ENCODE assay signal across 9 cellular contexts in genomic region chr6:159679091-159680077, GRCh38. TPM values are rescaled to one million over a fixed set of nuclear protein-coding genes. Genes with fewer than 3 reads are reported as not detected.
A peak's percentile ranks its signal among the peaks of the same experiment; 100 is the strongest.
DNase-seq lines count a peak whose midpoint lies in the region; ATAC-seq and TF ChIP-seq lines count a peak whose summit lies in the region.
"Had no signal": no experiment of that assay in that cellular context is flagged by ENCODE, and none has a peak within 500 bp of the region (broad histone marks: within the 10 kb centered on the region; RNA-seq: fewer than 3 reads in every experiment).

No MANE protein-coding gene starts in this region.

- H3K4me1 ChIP-seq in suprapubic skin (no peaks in the 10 kb centered on the region), aorta (ENCODE audit: control insufficient read depth in 1 of 2, insufficient read depth in 2 of 2, low read length in 2 of 2) (no peaks in the 10 kb centered on the region)

- peak overlapping the region; percentile 48 to 59 for H3K4me3 Mint-ChIP-seq in activated T-cell treated with anti-CD3 and anti-CD28 coated beads, Interleukin-2, amount 50 U/mL, for 72 hours
- no peak overlapping the region for H3K4me3 Mint-ChIP-seq in effector memory CD8-positive, alpha-beta T cell

- peaks cover 28% of the 10 kb centered on the region for H3K4me1 Mint-ChIP-seq in activated T-cell treated with anti-CD3 and anti-CD28 coated beads, Interleukin-2, amount 50 U/mL, for 72 hours (ENCODE audit: low read depth)
- H3K4me1 Mint-ChIP-seq in effector memory CD8-positive, alpha-beta T cell (ENCODE audit: low read depth in 2 of 2): peaks cover 2 to 5% of the 10 kb centered on the region in 2 donors

- WGBS in suprapubic skin: 77% methylated on average over 5 of the region's 5 CpGs
- 74 to 75% methylated on average over 5 of the region's 5 CpGs for WGBS in aorta, 2 donors

- no peaks in the 10 kb centered on the region for H3K27me3 ChIP-seq in suprapubic skin
- no peaks in the 10 kb centered on the region for H3K27me3 ChIP-seq in aorta (ENCODE audit: control insufficient read depth in 1 of 2, insufficient read depth in 2 of 2, low read length in 1 of 2)

- peaks cover 6 to 7% of the 10 kb centered on the region in 2 donors for H3K36me3 Mint-ChIP-seq in activated T-cell treated with anti-CD3 and anti-CD28 coated beads, Interleukin-2, amount 50 U/mL, for 72 hours (ENCODE audit: insufficient read depth in 2 of 2)
- peaks cover 45% of the 10 kb centered on the region for H3K36me3 Mint-ChIP-seq in effector memory CD8-positive, alpha-beta T cell (ENCODE audit: insufficient read depth)

- H3K9me3 Mint-ChIP-seq in activated T-cell treated with anti-CD3 and anti-CD28 coated beads, Interleukin-2, amount 50 U/mL, for 72 hours: no peaks in the 10 kb centered on the region
- no peaks in the 10 kb centered on the region for H3K9me3 Mint-ChIP-seq in effector memory CD8-positive, alpha-beta T cell

- H3K27me3 Mint-ChIP-seq in activated T-cell treated with anti-CD3 and anti-CD28 coated beads, Interleukin-2, amount 50 U/mL, for 72 hours (ENCODE audit: low read depth): no peaks in the 10 kb centered on the region
- H3K27me3 Mint-ChIP-seq in effector memory CD8-positive, alpha-beta T cell: no peaks in the 10 kb centered on the region

- TF ChIP-seq EP300 in suprapubic skin (IDR thresholded peaks at IDR 0.05): no peak

- peak overlapping the region; percentile 75 for H3K27ac Mint-ChIP-seq in activated T-cell treated with anti-CD3 and anti-CD28 coated beads, Interleukin-2, amount 50 U/mL, for 72 hours
- H3K27ac Mint-ChIP-seq in effector memory CD8-positive, alpha-beta T cell: peak overlapping the region in 1 of 2 donors; percentile 57

- H3K9me3 ChIP-seq in suprapubic skin (no peaks in the 10 kb centered on the region), aorta (ENCODE audit: control insufficient read depth, low read length) (no peaks in the 10 kb centered on the region)

- TF ChIP-seq CTCF in AG10803 (conservative IDR thresholded peaks at IDR 0.05; ENCODE audit: low read length): no peak
- no peak for TF ChIP-seq CTCF in suprapubic skin (IDR thresholded peaks at IDR 0.05)

- H3K4me3 ChIP-seq in AG10803 (ENCODE audit: low read length): no peak overlapping the region
- H3K4me3 ChIP-seq in suprapubic skin: no peak overlapping the region
- no peak overlapping the region for H3K4me3 ChIP-seq in aorta (ENCODE audit: low read length in 2 of 2)

- H3K36me3 ChIP-seq in suprapubic skin (peaks cover 62% of the 10 kb centered on the region), aorta (ENCODE audit: control insufficient read depth in 1 of 2, insufficient read depth in 2 of 2, low read length in 1 of 2) (peaks cover 2 to 3% of the 10 kb centered on the region in 2 donors)

- H3K27ac ChIP-seq in suprapubic skin: no peak overlapping the region
- H3K27ac ChIP-seq in aorta (ENCODE audit: low read depth in 1 of 2, low read length in 2 of 2): no peak overlapping the region

- DNase-seq in AG10803 (ENCODE audit: low read depth) (peak; percentile 54), iris pigment epithelial cell (ENCODE audit: low read depth) (peak; percentile 79), suprapubic skin (ENCODE audit: low spot score in 2 of 2) (no peak), aorta (no peak), NCI-H2081 (lab: John Stamatoyannopoulos, UW) (no peak)
- peak; percentile 45 to 54 for DNase-seq in activated T-cell treated with anti-CD3 and anti-CD28 coated beads, Interleukin-2, amount 50 U/mL, for 72 hours
- DNase-seq in effector memory CD8-positive, alpha-beta T cell: no peak
- DNase-seq: left ventricle myocardium superior had no signal

- peak; percentile 61 for ATAC-seq in GM19463 (IDR thresholded peaks at IDR 0.05; ENCODE audit: unreplicated experiment)
- peak; percentile 73 to 77 for ATAC-seq in activated T-cell treated with anti-CD3 and anti-CD28 coated beads, Interleukin-2, amount 50 U/mL, for 72 hours (replicated peaks in 1 of 2)
- ATAC-seq in aorta (ENCODE audit: low FRiP score): no peak
- ATAC-seq in effector memory CD8-positive, alpha-beta T cell (replicated peaks): no peak

- intact Hi-C loops in aorta (cut with DNase I): no loop called here

- no peak for TF ChIP-seq POLR2A in suprapubic skin (IDR thresholded peaks at IDR 0.05)

RNA-seq across cellular contexts. Expression of gene SOD2, which starts 13.7 kb away (rescaled TPM):
- total RNA-seq in activated T-cell treated with anti-CD3 and anti-CD28 coated beads, Interleukin-2, amount 50 U/mL, for 72 hours: 10 to 100 TPM; 66.8 to 75.9 TPM
- total RNA-seq in suprapubic skin: 100 to 1,000 TPM; 159 to 173 (median 167) TPM
- 100 to 1,000 TPM; 387 to 624 TPM for total RNA-seq in aorta
- polyA plus RNA-seq in aorta: 100 to 1,000 TPM in 1 of 2 donors, 10 to 100 TPM in 1; 98.1 to 209 TPM

RNA-seq across cellular contexts. Expression of gene WTAP, which starts 47.9 kb away (rescaled TPM):
- 100 to 1,000 TPM; 108 to 109 TPM for total RNA-seq in activated T-cell treated with anti-CD3 and anti-CD28 coated beads, Interleukin-2, amount 50 U/mL, for 72 hours
- 100 to 1,000 TPM in 1 of 4 donors, 10 to 100 TPM in 3; 68.7 to 103 (median 85.3) TPM for total RNA-seq in suprapubic skin
- 10 to 100 TPM; 91.7 to 94.7 TPM for total RNA-seq in aorta
- 10 to 100 TPM; 67.7 to 83.8 TPM for polyA plus RNA-seq in aorta

Comparison
In these comparisons a context has a peak if more than half of its experiments do, and no peak if none do; other contexts are left out.
1. DNase-seq: peak in AG10803 (single experiment), activated T-cell treated with anti-CD3 and anti-CD28 coated beads, Interleukin-2, amount 50 U/mL, for 72 hours (2 of 2) and iris pigment epithelial cell (single experiment); none in suprapubic skin (0 of 2), aorta (0 of 2), effector memory CD8-positive, alpha-beta T cell (0 of 3) and NCI-H2081 (0 of 2).
2. ATAC-seq: peak in GM19463 (single experiment) and activated T-cell treated with anti-CD3 and anti-CD28 coated beads, Interleukin-2, amount 50 U/mL, for 72 hours (2 of 2); none in aorta (single experiment) and effector memory CD8-positive, alpha-beta T cell (single experiment).
3. H3K4me3 Mint-ChIP-seq: peak in activated T-cell treated with anti-CD3 and anti-CD28 coated beads, Interleukin-2, amount 50 U/mL, for 72 hours (2 of 2); none in effector memory CD8-positive, alpha-beta T cell (0 of 2).